8 cellular contexts compared by ENCODE assay signal in genomic region chr17:7214300-7215135, GRCh38. TPM values are rescaled to one million over a fixed set of nuclear protein-coding genes. Genes with fewer than 3 reads are reported as not detected.
DNase-seq lines count a peak whose midpoint lies in the region; ATAC-seq and TF ChIP-seq lines count a peak whose summit lies in the region.

No MANE protein-coding gene starts in this region.

- H3K36me3 ChIP-seq in WERI-Rb-1 (no peaks in the 10 kb centered on the region; the same call in 1 of the 2 replicates), mammary epithelial cell (ENCODE audit: insufficient read depth, low read length) (no peaks in the 10 kb centered on the region), smooth muscle cell (ENCODE audit: low read depth) (no peaks in the 10 kb centered on the region)

- POLR2A ChIA-PET in AG04449 (lab: Yijun Ruan, JAX): interaction anchor here (1.2 kb wide), 1 partner anchor 23 kb away, joined by 3 read pairs; no protein-coding TSS in a partner anchor

- no TSS peak for BruUV-seq in mammary epithelial cell (replicated peaks; lab: Mats Ljungman, UMichigan)

- H4K20me1 ChIP-seq in mammary epithelial cell (ENCODE audit: insufficient read depth, low read length): no peaks in the 10 kb centered on the region
- peaks cover 67% of the 10 kb centered on the region for H4K20me1 ChIP-seq in smooth muscle cell (ENCODE audit: low read depth)

- CTCF ChIA-PET in AG04449 (lab: Yijun Ruan, JAX) (interaction anchor here (0.5 to 2.3 kb wide), 10 partner anchors 10 to 169 kb away, joined by 3 to 11 read pairs (median 4); partner anchors contain the start of genes CTDNEP1 and SLC2A4), mammary epithelial cell (lab: Charles Lee; ENCODE audit: low non-redundant PET) (interaction anchor here (0.7 kb wide), 1 partner anchor 115 kb away, joined by 15 read pairs; no protein-coding TSS in a partner anchor)

- peaks cover 24% of the 10 kb centered on the region for H3F3A ChIP-seq in smooth muscle cell (ENCODE audit: low read depth)

- H3K9me3 ChIP-seq in WERI-Rb-1 (ENCODE audit: severe bottlenecking) (no peaks in the 10 kb centered on the region), mammary epithelial cell (replicated peaks; ENCODE audit: insufficient read depth, low read length) (no peaks in the 10 kb centered on the region), smooth muscle cell (replicated peaks; ENCODE audit: low read depth) (no peaks in the 10 kb centered on the region)

- H3K4me3 ChIP-seq in AG04449 (ENCODE audit: low read depth, low read length) (peak overlapping the region; percentile 66), WERI-Rb-1 (ENCODE audit: low read depth, low read length) (peak overlapping the region; percentile 53), mammary epithelial cell (replicated peaks in 1 of 3; ENCODE audit: insufficient read depth in 1 of 3, low read depth in 2 of 3, low read length in 3 of 3) (peak overlapping the region; percentile 31 to 58 (median 39)), smooth muscle cell (peak overlapping the region; percentile 60)

- intact Hi-C loops in mammary epithelial cell (cut with micrococcal nuclease): loop anchor here (2.0 kb wide), 1 partner anchor 162 kb away; no protein-coding TSS in a partner anchor

- peak overlapping the region; percentile 77 for H3K27ac ChIP-seq in WERI-Rb-1
- H3K27ac ChIP-seq in mammary epithelial cell (ENCODE audit: insufficient read depth, low read depth, low read length): peak overlapping the region; percentile 66
- H3K27ac ChIP-seq in smooth muscle cell (ENCODE audit: low read depth): peak overlapping the region; percentile 88

- DNase-seq in AG04449 (ENCODE audit: low read depth, low spot score) (peak; percentile 67), NCI-H2227 (lab: John Stamatoyannopoulos, UW; ENCODE audit: unreplicated experiment) (peak; percentile 99), WERI-Rb-1 (peak; percentile 100), mammary epithelial cell (peak; percentile 95), iPS-NIHi7 (ENCODE audit: extremely low spot score) (peak; percentile 92), smooth muscle cell (lab: John Stamatoyannopoulos, UW; ENCODE audit: unreplicated experiment) (peak; percentile 90)

- peak overlapping the region; percentile 61 for H2AFZ ChIP-seq in mammary epithelial cell (ENCODE audit: low read depth, low read length)
- no peak overlapping the region for H2AFZ ChIP-seq in smooth muscle cell (ENCODE audit: low read depth)

- ATAC-seq in GM18873 (IDR thresholded peaks at IDR 0.05; ENCODE audit: low FRiP score, unreplicated experiment): peak; percentile 65
- ATAC-seq in HG03159 (IDR thresholded peaks at IDR 0.05; ENCODE audit: unreplicated experiment): peak; percentile 81

- H3K27me3 ChIP-seq in WERI-Rb-1 (ENCODE audit: insufficient read depth, low read depth, severe bottlenecking): no peaks in the 10 kb centered on the region
- no peaks in the 10 kb centered on the region for H3K27me3 ChIP-seq in mammary epithelial cell (ENCODE audit: insufficient read depth, low read length)
- no peaks in the 10 kb centered on the region for H3K27me3 ChIP-seq in smooth muscle cell (ENCODE audit: low read depth)

- in situ Hi-C loops in mammary epithelial cell (cut with MboI; ENCODE audit: low sequenced_read_pairs in 2 of 2): no loop called here

- H3K4me1 ChIP-seq in mammary epithelial cell (ENCODE audit: insufficient read depth, low read length) (peaks cover 10% of the 10 kb centered on the region), smooth muscle cell (ENCODE audit: low read depth) (peaks cover 53% of the 10 kb centered on the region)

- dilution Hi-C loops in mammary epithelial cell (cut with HindIII; ENCODE audit: low sequenced_read_pairs): loop anchor here (5.0 kb wide), 1 partner anchor 52 kb away; no protein-coding TSS in a partner anchor

- peak overlapping the region; percentile 81 for H3K4me2 ChIP-seq in mammary epithelial cell (ENCODE audit: insufficient read depth, low read depth, low read length)
- peak overlapping the region; percentile 96 for H3K4me2 ChIP-seq in smooth muscle cell

- WGBS in mammary epithelial cell (ENCODE audit: low coverage, missing lambda C conversion rate): 5% methylated on average over 16 of the region's 45 CpGs
- WGBS in smooth muscle cell (ENCODE audit: low lambda C conversion rate): under 1% methylated on average over 37 of the region's 45 CpGs

- H3K79me2 ChIP-seq in mammary epithelial cell (ENCODE audit: insufficient read depth, low read length) (no peaks in the 10 kb centered on the region), smooth muscle cell (ENCODE audit: low read depth) (peaks cover 51% of the 10 kb centered on the region)

- TF ChIP-seq CTCF in AG04449 (IDR thresholded peaks at IDR 0.05; ENCODE audit: insufficient read depth, low read length, missing control alignments): peak; percentile 80
- peak; percentile 79 for TF ChIP-seq CTCF in WERI-Rb-1 (IDR thresholded peaks at IDR 0.05; ENCODE audit: low read depth, low read length)
- TF ChIP-seq CTCF in mammary epithelial cell (conservative IDR thresholded peaks at IDR 0.05 in 1 of 2, IDR thresholded peaks at IDR 0.05 in 1 of 2; ENCODE audit: extremely low read depth in 1 of 2, insufficient read depth in 1 of 2, low read depth in 1 of 2, low read length in 2 of 2): peak; percentile 45 to 74
- TF ChIP-seq CTCF in smooth muscle cell (IDR thresholded peaks at IDR 0.05; ENCODE audit: borderline replicate concordance, insufficient read depth, poor library complexity, severe bottlenecking): peak; percentile 31

- H3K9ac ChIP-seq in mammary epithelial cell (ENCODE audit: insufficient read depth, low read length) (no peak overlapping the region), smooth muscle cell (ENCODE audit: low read depth) (peak overlapping the region; percentile 69)

RNA-seq across cellular contexts. Expression of gene DLG4, which starts 5.1 kb away (rescaled TPM):
- total RNA-seq in mammary epithelial cell: 10 to 100 TPM in 1 of 2 donors, 1 to 10 TPM in 1; 1.5 to 10.8 TPM
- polyA plus RNA-seq in mammary epithelial cell: 3.5 TPM
- 6.7 TPM for polyA minus RNA-seq in mammary epithelial cell
- 9.4 and 12.3 TPM in 2 replicates for total RNA-seq in smooth muscle cell
- polyA plus RNA-seq in smooth muscle cell: 2.3 and 4.2 TPM in 2 replicates

RNA-seq across cellular contexts. Expression of gene ACADVL, which starts 5.2 kb away (rescaled TPM):
- total RNA-seq in mammary epithelial cell: 100 to 1,000 TPM; 385 to 448 TPM
- 297 TPM for polyA plus RNA-seq in mammary epithelial cell
- polyA minus RNA-seq in mammary epithelial cell: 321 TPM
- total RNA-seq in smooth muscle cell: 136 and 185 TPM in 2 replicates
- polyA plus RNA-seq in smooth muscle cell: 331 and 541 TPM in 2 replicates

RNA-seq across cellular contexts. Expression of gene DVL2, which starts 19.8 kb away (rescaled TPM):
- total RNA-seq in mammary epithelial cell: 10 to 100 TPM; 43.6 to 48.0 TPM
- polyA plus RNA-seq in mammary epithelial cell: 7.9 TPM
- 44.2 TPM for polyA minus RNA-seq in mammary epithelial cell
- total RNA-seq in smooth muscle cell: 26.1 and 31.8 TPM in 2 replicates
- 46.7 and 49.6 TPM in 2 replicates for polyA plus RNA-seq in smooth muscle cell

RNA-seq across cellular contexts. Expression of gene PHF23, which starts 24.7 kb away (rescaled TPM):
- total RNA-seq in mammary epithelial cell: 10 to 100 TPM; 36.7 to 53.6 TPM
- polyA plus RNA-seq in mammary epithelial cell: 39.8 TPM
- polyA minus RNA-seq in mammary epithelial cell: 26.2 TPM
- total RNA-seq in smooth muscle cell: 41.6 and 48.5 TPM in 2 replicates
- polyA plus RNA-seq in smooth muscle cell: 33.8 and 46.5 TPM in 2 replicates

RNA-seq across cellular contexts. Expression of gene GABARAP, which starts 27.7 kb away (rescaled TPM):
- total RNA-seq in mammary epithelial cell (100 to 1,000 TPM; 116 to 204 TPM), smooth muscle cell (305 and 363 TPM in 2 replicates)
- polyA plus RNA-seq in mammary epithelial cell (326 TPM), smooth muscle cell (725 and 735 TPM in 2 replicates)
- 296 TPM for polyA minus RNA-seq in mammary epithelial cell

Comparison
In these comparisons a context has a peak if more than half of its experiments do, and no peak if none do; other contexts are left out.
1. Peak in every context shown above with its lines: DNase-seq, ATAC-seq, H3K4me3 ChIP-seq and H3K27ac ChIP-seq.